In genomic region chr10:31698169-31698890, GRCh38 we compare ENCODE assay signal across 11 cellular contexts.
A peak's percentile ranks its signal among the peaks of the same experiment; 100 is the strongest.
DNase-seq lines count a peak whose midpoint lies in the region; ATAC-seq, FAIRE-seq and TF ChIP-seq lines count a peak whose summit lies in the region.
"Had no signal": no experiment of that assay in that cellular context is flagged by ENCODE, and none has a peak within 500 bp of the region (broad histone marks: within the 10 kb centered on the region; RNA-seq: fewer than 3 reads in every experiment).

No MANE protein-coding gene starts in this region.

- peaks cover 0 to 10% (median 0%) of the 10 kb centered on the region in 5 donors for H3K27me3 Mint-ChIP-seq in naive thymus-derived CD4-positive, alpha-beta T cell

- WGBS in hepatocyte (ENCODE audit: low lambda C conversion rate, missing lambda C conversion rate): 67% methylated on average over 11 of the region's 11 CpGs

- H3K27ac ChIP-seq in hepatocyte (peak overlapping the region; percentile 39), skeletal muscle tissue (ENCODE audit: low read depth, low read length) (peak overlapping the region; percentile 90)
- no peak overlapping the region for H3K27ac ChIP-seq in naive thymus-derived CD4-positive, alpha-beta T cell (ENCODE audit: low read depth, low read length)
- H3K27ac ChIP-seq: PC-9 had no signal

- no peaks in the 10 kb centered on the region for H3K79me2 ChIP-seq in hepatocyte

- peaks cover 0 to 4% (median 0%) of the 10 kb centered on the region in 7 donors for H3K4me1 Mint-ChIP-seq in naive thymus-derived CD4-positive, alpha-beta T cell
- no peaks in the 10 kb centered on the region for H3K4me1 Mint-ChIP-seq in stimulated activated effector memory CD8-positive, alpha-beta T cell treated with anti-CD3 and anti-CD28 coated beads, Interleukin-12 subunit alpha, Interleukin-12 subunit beta, amount 100 ng/mL, for 72 hours

- FAIRE-seq in HTR-8/SVneo (lab: Jason Lieb, UNC): no peak

- CTCF ChIA-PET in naive thymus-derived CD4-positive, alpha-beta T cell (lab: Charles Lee): no interaction called here

- H3K27ac Mint-ChIP-seq in naive thymus-derived CD4-positive, alpha-beta T cell: no peak overlapping the region
- no peak overlapping the region for H3K27ac Mint-ChIP-seq in stimulated activated effector memory CD8-positive, alpha-beta T cell treated with anti-CD3 and anti-CD28 coated beads, Interleukin-12 subunit alpha, Interleukin-12 subunit beta, amount 100 ng/mL, for 72 hours

- intact Hi-C loops in naive thymus-derived CD4-positive, alpha-beta T cell (cut with micrococcal nuclease): no loop called here

- H3K36me3 ChIP-seq in hepatocyte (replicated peaks; ENCODE audit: insufficient read depth, low read depth): no peaks in the 10 kb centered on the region
- H3K36me3 ChIP-seq in skeletal muscle tissue (ENCODE audit: control insufficient read depth in 3 of 3, insufficient read depth in 3 of 3, low read length in 3 of 3): no peaks in the 10 kb centered on the region
- H3K36me3 ChIP-seq in naive thymus-derived CD4-positive, alpha-beta T cell (ENCODE audit: control insufficient read depth in 2 of 3, insufficient read depth in 3 of 3, low read length in 3 of 3): no peaks in the 10 kb centered on the region

- no peak for ATAC-seq in naive thymus-derived CD4-positive, alpha-beta T cell
- no peak for ATAC-seq in stimulated activated effector memory CD8-positive, alpha-beta T cell treated with anti-CD3 and anti-CD28 coated beads, Interleukin-12 subunit alpha, Interleukin-12 subunit beta, amount 100 ng/mL, for 72 hours

- DNase-seq in GM03348 (ENCODE audit: low spot score) (peak; percentile 65), brain pericyte (ENCODE audit: low read depth, low spot score) (peak; percentile 32), hepatocyte (ENCODE audit: low spot score) (peak; percentile 50), NCI-H69 (lab: John Stamatoyannopoulos, UW) (no peak), HTR-8/SVneo (ENCODE audit: insufficient read length, low spot score) (no peak)
- DNase-seq in naive thymus-derived CD4-positive, alpha-beta T cell: no peak
- DNase-seq in stimulated activated effector memory CD8-positive, alpha-beta T cell treated with anti-CD3 and anti-CD28 coated beads, Interleukin-12 subunit alpha, Interleukin-12 subunit beta, amount 100 ng/mL, for 72 hours (ENCODE audit: low spot score in 2 of 2): no peak
- DNase-seq: DND-41; stimulated activated CD4-positive, alpha-beta T cell treated with anti-CD3 and anti-CD28 coated beads, Interleukin-1b, Interleukin-23, amount 100 ng/mL, for 48 hours had no signal

- H3K27me3 ChIP-seq in hepatocyte (no peaks in the 10 kb centered on the region), skeletal muscle tissue (ENCODE audit: control insufficient read depth in 3 of 3, insufficient read depth in 3 of 3, low read length in 3 of 3) (no peaks in the 10 kb centered on the region)
- H3K27me3 ChIP-seq in naive thymus-derived CD4-positive, alpha-beta T cell (ENCODE audit: control insufficient read depth in 2 of 2, insufficient read depth in 2 of 2, low read length in 2 of 2): no peaks in the 10 kb centered on the region

- peak overlapping the region; percentile 3 for H3K4me2 ChIP-seq in hepatocyte
- H3K4me2 ChIP-seq: PC-9 had no signal

- peaks cover 0 to 6% (median 0%) of the 10 kb centered on the region in 5 donors for H3K36me3 Mint-ChIP-seq in naive thymus-derived CD4-positive, alpha-beta T cell
- no peaks in the 10 kb centered on the region for H3K36me3 Mint-ChIP-seq in stimulated activated effector memory CD8-positive, alpha-beta T cell treated with anti-CD3 and anti-CD28 coated beads, Interleukin-12 subunit alpha, Interleukin-12 subunit beta, amount 100 ng/mL, for 72 hours

- H3K9me2 ChIP-seq in hepatocyte (replicated peaks; ENCODE audit: insufficient read depth): no peaks in the 10 kb centered on the region

- POLR2A ChIA-PET in naive thymus-derived CD4-positive, alpha-beta T cell (lab: Charles Lee): no interaction called here

- TF ChIP-seq CTCF in hepatocyte (IDR thresholded peaks at IDR 0.05; ENCODE audit: poor library complexity): no peak

- no peak overlapping the region for H3K4me3 Mint-ChIP-seq in naive thymus-derived CD4-positive, alpha-beta T cell
- no peak overlapping the region for H3K4me3 Mint-ChIP-seq in stimulated activated effector memory CD8-positive, alpha-beta T cell treated with anti-CD3 and anti-CD28 coated beads, Interleukin-12 subunit alpha, Interleukin-12 subunit beta, amount 100 ng/mL, for 72 hours

- H3K9me3 ChIP-seq in hepatocyte (ENCODE audit: low read depth): no peaks in the 10 kb centered on the region
- no peaks in the 10 kb centered on the region for H3K9me3 ChIP-seq in skeletal muscle tissue (ENCODE audit: control insufficient read depth in 3 of 3, low read length in 3 of 3)
- no peaks in the 10 kb centered on the region for H3K9me3 ChIP-seq in naive thymus-derived CD4-positive, alpha-beta T cell (ENCODE audit: control insufficient read depth in 2 of 3, low read length in 3 of 3)

- H3K4me3 ChIP-seq in hepatocyte (no peak overlapping the region), skeletal muscle tissue (ENCODE audit: low read length in 3 of 3) (peak overlapping the region; percentile 1 to 60 (median 43))
- no peak overlapping the region for H3K4me3 ChIP-seq in naive thymus-derived CD4-positive, alpha-beta T cell (ENCODE audit: low read length)
- H3K4me3 ChIP-seq: PC-9 had no signal

- peaks cover 0 to 11% (median 0%) of the 10 kb centered on the region in 11 donors for H3K9me3 Mint-ChIP-seq in naive thymus-derived CD4-positive, alpha-beta T cell
- no peaks in the 10 kb centered on the region for H3K9me3 Mint-ChIP-seq in stimulated activated effector memory CD8-positive, alpha-beta T cell treated with anti-CD3 and anti-CD28 coated beads, Interleukin-12 subunit alpha, Interleukin-12 subunit beta, amount 100 ng/mL, for 72 hours

- H2AFZ ChIP-seq in hepatocyte: no peak overlapping the region
- H2AFZ ChIP-seq: PC-9 had no signal

- H4K20me1 ChIP-seq in hepatocyte (ENCODE audit: insufficient read depth, poor library complexity, severe bottlenecking): no peaks in the 10 kb centered on the region

- H3K9ac ChIP-seq in skeletal muscle tissue (ENCODE audit: low read depth in 1 of 3, low read length in 3 of 3): peak overlapping the region; percentile 51 to 80 (median 52)

- H3K4me1 ChIP-seq in hepatocyte (ENCODE audit: insufficient read depth) (peaks cover 3% of the 10 kb centered on the region), skeletal muscle tissue (ENCODE audit: control insufficient read depth in 3 of 3, insufficient read depth in 3 of 3, low read length in 3 of 3) (peaks cover 47 to 53% (median 53%) of the 10 kb centered on the region in 3 donors)
- no peaks in the 10 kb centered on the region for H3K4me1 ChIP-seq in naive thymus-derived CD4-positive, alpha-beta T cell (ENCODE audit: control insufficient read depth in 2 of 2, insufficient read depth in 2 of 2, low read length in 2 of 2)

Comparison
In these comparisons a context has a peak if more than half of its experiments do, and no peak if none do; other contexts are left out.
1. DNase-seq: peak in GM03348 (single experiment), brain pericyte (single experiment) and hepatocyte (single experiment); none in NCI-H69 (single experiment), naive thymus-derived CD4-positive, alpha-beta T cell (0 of 9), stimulated activated effector memory CD8-positive, alpha-beta T cell treated with anti-CD3 and anti-CD28 coated beads, Interleukin-12 subunit alpha, Interleukin-12 subunit beta, amount 100 ng/mL, for 72 hours (0 of 2) and HTR-8/SVneo (single experiment).
2. H3K4me3 ChIP-seq: peak in skeletal muscle tissue (3 of 3); none in hepatocyte (single experiment) and naive thymus-derived CD4-positive, alpha-beta T cell (single experiment).